Comparison of ENCODE assay signal across 1 cellular context in the genomic region with DNA sequence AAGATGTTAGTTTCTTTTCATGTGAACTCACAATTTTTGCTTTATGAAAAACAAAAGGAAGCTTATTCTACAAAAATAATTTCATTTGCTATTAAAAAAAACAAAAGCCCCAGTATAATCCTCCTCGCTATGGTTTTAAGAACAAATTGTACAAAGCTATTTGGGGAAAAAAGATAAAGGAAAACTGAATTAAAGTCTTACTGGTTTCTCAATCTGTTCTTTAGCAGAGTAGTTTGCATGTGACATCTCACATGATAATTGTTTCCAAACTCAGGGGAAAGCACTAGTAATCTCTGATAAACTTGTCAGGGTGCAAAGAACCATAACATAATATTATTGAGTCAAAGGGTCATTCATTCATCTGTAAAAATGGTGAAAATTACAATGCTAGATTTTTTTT.
TF ChIP-seq lines count a peak whose summit lies in the region.

No MANE protein-coding gene starts in this region.

TF ChIP-seq in A549, 52 proteins besides CTCF, POLR2A, EP300 and RAD21 (continued from another document):
- TF ChIP-seq, protein P1, sequence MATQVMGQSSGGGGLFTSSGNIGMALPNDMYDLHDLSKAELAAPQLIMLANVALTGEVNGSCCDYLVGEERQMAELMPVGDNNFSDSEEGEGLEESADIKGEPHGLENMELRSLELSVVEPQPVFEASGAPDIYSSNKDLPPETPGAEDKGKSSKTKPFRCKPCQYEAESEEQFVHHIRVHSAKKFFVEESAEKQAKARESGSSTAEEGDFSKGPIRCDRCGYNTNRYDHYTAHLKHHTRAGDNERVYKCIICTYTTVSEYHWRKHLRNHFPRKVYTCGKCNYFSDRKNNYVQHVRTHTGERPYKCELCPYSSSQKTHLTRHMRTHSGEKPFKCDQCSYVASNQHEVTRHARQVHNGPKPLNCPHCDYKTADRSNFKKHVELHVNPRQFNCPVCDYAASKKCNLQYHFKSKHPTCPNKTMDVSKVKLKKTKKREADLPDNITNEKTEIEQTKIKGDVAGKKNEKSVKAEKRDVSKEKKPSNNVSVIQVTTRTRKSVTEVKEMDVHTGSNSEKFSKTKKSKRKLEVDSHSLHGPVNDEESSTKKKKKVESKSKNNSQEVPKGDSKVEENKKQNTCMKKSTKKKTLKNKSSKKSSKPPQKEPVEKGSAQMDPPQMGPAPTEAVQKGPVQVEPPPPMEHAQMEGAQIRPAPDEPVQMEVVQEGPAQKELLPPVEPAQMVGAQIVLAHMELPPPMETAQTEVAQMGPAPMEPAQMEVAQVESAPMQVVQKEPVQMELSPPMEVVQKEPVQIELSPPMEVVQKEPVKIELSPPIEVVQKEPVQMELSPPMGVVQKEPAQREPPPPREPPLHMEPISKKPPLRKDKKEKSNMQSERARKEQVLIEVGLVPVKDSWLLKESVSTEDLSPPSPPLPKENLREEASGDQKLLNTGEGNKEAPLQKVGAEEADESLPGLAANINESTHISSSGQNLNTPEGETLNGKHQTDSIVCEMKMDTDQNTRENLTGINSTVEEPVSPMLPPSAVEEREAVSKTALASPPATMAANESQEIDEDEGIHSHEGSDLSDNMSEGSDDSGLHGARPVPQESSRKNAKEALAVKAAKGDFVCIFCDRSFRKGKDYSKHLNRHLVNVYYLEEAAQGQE (IDR thresholded peaks at IDR 0.05), result no peak
- TF ChIP-seq, protein P2, sequence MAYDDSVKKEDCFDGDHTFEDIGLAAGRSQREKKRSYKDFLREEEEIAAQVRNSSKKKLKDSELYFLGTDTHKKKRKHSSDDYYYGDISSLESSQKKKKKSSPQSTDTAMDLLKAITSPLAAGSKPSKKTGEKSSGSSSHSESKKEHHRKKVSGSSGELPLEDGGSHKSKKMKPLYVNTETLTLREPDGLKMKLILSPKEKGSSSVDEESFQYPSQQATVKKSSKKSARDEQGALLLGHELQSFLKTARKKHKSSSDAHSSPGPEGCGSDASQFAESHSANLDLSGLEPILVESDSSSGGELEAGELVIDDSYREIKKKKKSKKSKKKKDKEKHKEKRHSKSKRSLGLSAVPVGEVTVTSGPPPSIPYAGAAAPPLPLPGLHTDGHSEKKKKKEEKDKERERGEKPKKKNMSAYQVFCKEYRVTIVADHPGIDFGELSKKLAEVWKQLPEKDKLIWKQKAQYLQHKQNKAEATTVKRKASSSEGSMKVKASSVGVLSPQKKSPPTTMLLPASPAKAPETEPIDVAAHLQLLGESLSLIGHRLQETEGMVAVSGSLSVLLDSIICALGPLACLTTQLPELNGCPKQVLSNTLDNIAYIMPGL (CRISPR knock-in tag; IDR thresholded peaks at IDR 0.05; ENCODE audit: borderline replicate concordance), result no peak
